8 cellular contexts compared by ENCODE assay signal in genomic region chr9:33446507-33447403, GRCh38. TPM values are rescaled to one million over a fixed set of nuclear protein-coding genes. Genes with fewer than 3 reads are reported as not detected.
DNase-seq lines count a peak whose midpoint lies in the region; ATAC-seq, FAIRE-seq and TF ChIP-seq lines count a peak whose summit lies in the region.

No MANE protein-coding gene starts in this region.

- no peak overlapping the region for H3K4me3 ChIP-seq in MG63
- peak overlapping the region; percentile 86 for H3K4me3 ChIP-seq in naive thymus-derived CD4-positive, alpha-beta T cell (ENCODE audit: low read length)

- TF ChIP-seq POLR2A in GM12891 (IDR thresholded peaks at IDR 0.05; ENCODE audit: low read depth, low read length): no peak

- CTCF ChIA-PET in naive thymus-derived CD4-positive, alpha-beta T cell (lab: Charles Lee): interaction anchor here (0.6 to 8.5 kb wide), 10 partner anchors 10 to 159 kb away, joined by 3 to 134 read pairs (median 8); partner anchors contain the start of gene NOL6

- H3K9me3 Mint-ChIP-seq in endothelial cell (ENCODE audit: unreplicated experiment): no peaks in the 10 kb centered on the region
- peaks cover 0 to 2% (median 0%) of the 10 kb centered on the region in 11 donors for H3K9me3 Mint-ChIP-seq in naive thymus-derived CD4-positive, alpha-beta T cell

- H3K27me3 ChIP-seq in MG63: no peaks in the 10 kb centered on the region
- H3K27me3 ChIP-seq in naive thymus-derived CD4-positive, alpha-beta T cell (ENCODE audit: control insufficient read depth in 2 of 2, insufficient read depth in 2 of 2, low read length in 2 of 2): no peaks in the 10 kb centered on the region

- H3K4me3 Mint-ChIP-seq in endothelial cell (ENCODE audit: unreplicated experiment): peak overlapping the region; percentile 75
- peak overlapping the region; percentile 89 to 98 (median 94) for H3K4me3 Mint-ChIP-seq in naive thymus-derived CD4-positive, alpha-beta T cell

- H3K36me3 Mint-ChIP-seq in endothelial cell (ENCODE audit: low read depth, unreplicated experiment): peaks cover 4% of the 10 kb centered on the region
- peaks cover 0 to 21% (median 4%) of the 10 kb centered on the region in 5 donors for H3K36me3 Mint-ChIP-seq in naive thymus-derived CD4-positive, alpha-beta T cell

- intact Hi-C loops in naive thymus-derived CD4-positive, alpha-beta T cell (cut with micrococcal nuclease): loop anchor here (1.0 kb wide), 9 partner anchors 8 to 156 kb away; partner anchors contain the start of gene NFX1 (in 2 of the 2)

- H3K4me1 Mint-ChIP-seq in endothelial cell (ENCODE audit: unreplicated experiment): peaks cover 9% of the 10 kb centered on the region
- H3K4me1 Mint-ChIP-seq in naive thymus-derived CD4-positive, alpha-beta T cell: peaks cover 23 to 59% (median 45%) of the 10 kb centered on the region in 7 donors

- TF ChIP-seq CTCF in endothelial cell (IDR thresholded peaks at IDR 0.05; ENCODE audit: unreplicated experiment): no peak

- no peaks in the 10 kb centered on the region for H3K36me3 ChIP-seq in MG63
- peaks cover 0 to 24% (median 20%) of the 10 kb centered on the region in 3 experiments for H3K36me3 ChIP-seq in naive thymus-derived CD4-positive, alpha-beta T cell (ENCODE audit: control insufficient read depth in 2 of 3, insufficient read depth in 3 of 3, low read length in 3 of 3)

- H3K27ac Mint-ChIP-seq in endothelial cell (ENCODE audit: unreplicated experiment): peak overlapping the region; percentile 30
- H3K27ac Mint-ChIP-seq in naive thymus-derived CD4-positive, alpha-beta T cell: peak overlapping the region; percentile 81 to 97 (median 95)

- FAIRE-seq in GM12891 (lab: Jason Lieb, UNC): no peak

- peak; percentile 74 for DNase-seq in GM12891 (ENCODE audit: insufficient read length, low spot score)
- peak; percentile 53 for DNase-seq in HCEC 1CT
- DNase-seq in MG63: peak; percentile 77
- peak; percentile 32 to 51 for DNase-seq in activated CD4-positive, alpha-beta T cell treated with anti-CD3 and anti-CD28 coated beads, Interleukin-2, amount 50 U/mL, for 24 hours (ENCODE audit: low read depth in 1 of 2, low spot score in 1 of 2)
- DNase-seq in endothelial cell (ENCODE audit: low spot score): no peak
- DNase-seq in naive thymus-derived CD4-positive, alpha-beta T cell: peak in 8 of 9 donors; percentile 64 to 77 (median 68)
- peak; percentile 24 for DNase-seq in stromal cell of bone marrow (ENCODE audit: low read depth)
- DNase-seq in NCI-H2029 treated with DMSO at 0.1 percent for 48 hours (lab: John Stamatoyannopoulos, UW): no peak

- no peaks in the 10 kb centered on the region for H3K9me3 ChIP-seq in MG63
- H3K9me3 ChIP-seq in naive thymus-derived CD4-positive, alpha-beta T cell (ENCODE audit: control insufficient read depth in 2 of 3, low read length in 3 of 3): no peaks in the 10 kb centered on the region

- peaks cover 8% of the 10 kb centered on the region for H3K27me3 Mint-ChIP-seq in endothelial cell (ENCODE audit: unreplicated experiment)
- no peaks in the 10 kb centered on the region for H3K27me3 Mint-ChIP-seq in naive thymus-derived CD4-positive, alpha-beta T cell

- POLR2A ChIA-PET in naive thymus-derived CD4-positive, alpha-beta T cell (lab: Charles Lee): interaction anchor here (0.6 to 5.8 kb wide), 16 partner anchors 12 to 160 kb away, joined by 3 to 102 read pairs (median 4); partner anchors contain the start of genes NFX1 and NOL6

- H3K4me1 ChIP-seq in naive thymus-derived CD4-positive, alpha-beta T cell (ENCODE audit: control insufficient read depth in 2 of 2, insufficient read depth in 2 of 2, low read length in 2 of 2): peaks cover 27 to 36% of the 10 kb centered on the region in 2 donors

- peak overlapping the region; percentile 85 for H3K27ac ChIP-seq in naive thymus-derived CD4-positive, alpha-beta T cell (ENCODE audit: low read depth, low read length)

- ATAC-seq in naive thymus-derived CD4-positive, alpha-beta T cell: peak; percentile 69

TF ChIP-seq in GM12891, 5 proteins besides CTCF, POLR2A, EP300 and RAD21:
- TF ChIP-seq TAF1 (IDR thresholded peaks at IDR 0.05; ENCODE audit: low read depth, low read length) (no peak), PAX5 (IDR thresholded peaks at IDR 0.05; ENCODE audit: insufficient read depth, low read length, severe bottlenecking) (peak; percentile 94), POU2F2 (IDR thresholded peaks at IDR 0.05; ENCODE audit: low read depth, low read length) (0 out of 2 replicates have a peak, but pooled peaks have one; percentile 48), POLR2AphosphoS5 (IDR thresholded peaks at IDR 0.05; ENCODE audit: low read depth, low read length) (no peak)

RNA-seq across cellular contexts. Expression of gene AQP3, which starts 0.6 kb away (rescaled TPM):
- polyA plus RNA-seq in GM12891 (2012; ENCODE audit: low read depth, missing spikeins): 0.40 TPM
- total RNA-seq in MG63 (2014; rRNA removed; shearing (Covaris generic); ENCODE audit: low replicate concordance): 19.7 TPM in 1 of 2 replicates, not detected in the other
- total RNA-seq in endothelial cell (ENCODE audit: unreplicated experiment): 6.0 TPM
- 100 to 1,000 TPM in 3 of 5 experiments, 10 to 100 TPM in 2; 53.3 to 173 (median 110) TPM for total RNA-seq in naive thymus-derived CD4-positive, alpha-beta T cell
- 100 to 1,000 TPM; 178 to 252 TPM for polyA plus RNA-seq in naive thymus-derived CD4-positive, alpha-beta T cell

RNA-seq across cellular contexts. Expression of gene NOL6, which starts 27.0 kb away (rescaled TPM):
- 17.7 TPM for polyA plus RNA-seq in GM12891 (2012; ENCODE audit: low read depth, missing spikeins)
- total RNA-seq in MG63 (2014; rRNA removed; shearing (Covaris generic); ENCODE audit: low replicate concordance): 16.6 and 38.6 TPM in 2 replicates
- 22.6 TPM for total RNA-seq in endothelial cell (ENCODE audit: unreplicated experiment)
- 10 to 100 TPM; 34.0 to 48.0 (median 44.0) TPM for total RNA-seq in naive thymus-derived CD4-positive, alpha-beta T cell
- 10 to 100 TPM; 14.2 to 30.0 TPM for polyA plus RNA-seq in naive thymus-derived CD4-positive, alpha-beta T cell

RNA-seq across cellular contexts. Expression of gene AQP7, which starts 44.4 kb away (rescaled TPM):
- not detected for polyA plus RNA-seq in GM12891 (2012; ENCODE audit: low read depth, missing spikeins)
- not detected in 2 replicates for total RNA-seq in MG63 (2014; rRNA removed; shearing (Covaris generic); ENCODE audit: low replicate concordance)
- 0.64 TPM for total RNA-seq in endothelial cell (ENCODE audit: unreplicated experiment)
- total RNA-seq in naive thymus-derived CD4-positive, alpha-beta T cell: 1 to 10 TPM in 3 of 5 experiments, under 1 TPM in 2; 0.32 to 1.9 (median 1.1) TPM
- polyA plus RNA-seq in naive thymus-derived CD4-positive, alpha-beta T cell: under 1 TPM in 1 of 2 donors, not detected in 1; 0.53 TPM

Comparison
In these comparisons a context has a peak if more than half of its experiments do, and no peak if none do; other contexts are left out.
1. DNase-seq: peak in GM12891 (single experiment), HCEC 1CT (single experiment), MG63 (single experiment), activated CD4-positive, alpha-beta T cell treated with anti-CD3 and anti-CD28 coated beads, Interleukin-2, amount 50 U/mL, for 24 hours (2 of 2), naive thymus-derived CD4-positive, alpha-beta T cell (8 of 9) and stromal cell of bone marrow (single experiment); none in endothelial cell (single experiment) and NCI-H2029 treated with DMSO at 0.1 percent for 48 hours (single experiment).